ENCODE assay signal across 21 cellular contexts in genomic region chr2:177506506-177506905, GRCh38.
A peak's percentile ranks its signal among the peaks of the same experiment; 100 is the strongest.
DNase-seq lines count a peak whose midpoint lies in the region; ATAC-seq, FAIRE-seq and TF ChIP-seq lines count a peak whose summit lies in the region.
"Had no signal": no experiment of that assay in that cellular context is flagged by ENCODE, and none has a peak within 500 bp of the region (broad histone marks: within the 10 kb centered on the region; RNA-seq: fewer than 3 reads in every experiment).

No MANE protein-coding gene starts in this region.

- no peak for TF ChIP-seq EP300 in A549 (IDR thresholded peaks at IDR 0.05)

- intact Hi-C loops in pancreas (cut with DNase I) = no loop called here

- H3K27me3 Mint-ChIP-seq in T-helper 17 cell = no peaks in the 10 kb centered on the region
- H3K27me3 Mint-ChIP-seq: B cell; CD4-positive, CD25-positive, alpha-beta regulatory T cell had no signal

- H3K9me3 ChIP-seq in A549 = no peaks in the 10 kb centered on the region
- no peaks in the 10 kb centered on the region for H3K9me3 ChIP-seq in T-helper 17 cell (ENCODE audit: control insufficient read depth, low read length, poor library complexity, severe bottlenecking)
- no peaks in the 10 kb centered on the region for H3K9me3 ChIP-seq in pancreas
- H3K9me3 ChIP-seq: BLaER1, Caco-2, HAP-1 had no signal

- no peak for TF ChIP-seq RAD21 in A549 (conservative IDR thresholded peaks at IDR 0.05 in 1 of 2, IDR thresholded peaks at IDR 0.05 in 1 of 2)

- ATAC-seq in A549 (no peak), T-helper 17 cell (no peak), pancreas (no peak)
- ATAC-seq: CD8-positive, alpha-beta T cell; GM12878 had no signal

- H3K36me3 Mint-ChIP-seq in T-helper 17 cell (ENCODE audit: low read depth) = peaks cover 20% of the 10 kb centered on the region

- H3K4me3 ChIP-seq in A549 = no peak overlapping the region
- H3K4me3 ChIP-seq in pancreas = no peak overlapping the region
- H3K4me3 ChIP-seq: BLaER1, GM12878, HAP-1 had no signal

- H3K36me3 ChIP-seq in pancreas = no peaks in the 10 kb centered on the region
- H3K36me3 ChIP-seq: BLaER1 had no signal

- FAIRE-seq in A549 (lab: Jason Lieb, UNC) (no peak), GM19239 (lab: Jason Lieb, UNC) (peak; percentile 14), pancreas (lab: Jason Lieb, UNC) (peak; percentile 5)
- FAIRE-seq: D721Med, GM12878 had no signal

- H3K27ac Mint-ChIP-seq in T-helper 17 cell = peak overlapping the region; percentile 14
- H3K27ac Mint-ChIP-seq: B cell; CD4-positive, CD25-positive, alpha-beta regulatory T cell; CD8-positive, alpha-beta T cell; HFFc6 had no signal

- no peak overlapping the region for H3K4me2 ChIP-seq in A549
- H3K4me2 ChIP-seq: BLaER1 had no signal

- TF ChIP-seq POLR2A in A549 (IDR thresholded peaks at IDR 0.05; ENCODE audit: low read length) = no peak

- H3K27ac ChIP-seq in A549 (no peak overlapping the region), pancreas (no peak overlapping the region)
- H3K27ac ChIP-seq: BLaER1, C4-2B had no signal

- DNase-seq in A549 (ENCODE audit: low read depth in 1 of 2, low spot score in 1 of 2) (no peak), GM19239 (ENCODE audit: insufficient read length, low spot score) (no peak), T-helper 17 cell (no peak), pancreas (no peak), D341Med (ENCODE audit: low spot score) (no peak), HuH-7 (ENCODE audit: low spot score) (no peak)
- DNase-seq: Caco-2; CD4-positive, CD25-positive, alpha-beta regulatory T cell; CD8-positive, alpha-beta T cell; DMS 273 treated with DMSO at 0.1 percent for 48 hours; DMS79; EL; GDM1; GOT3; HFFc6 had no signal

- no peaks in the 10 kb centered on the region for H3K27me3 ChIP-seq in pancreas
- H3K27me3 ChIP-seq: BLaER1 had no signal

- CTCF ChIA-PET in A549 (lab: Yijun Ruan, JAX) = no interaction called here

- no peak overlapping the region for H3K4me3 Mint-ChIP-seq in T-helper 17 cell
- H3K4me3 Mint-ChIP-seq: B cell; CD4-positive, CD25-positive, alpha-beta regulatory T cell; CD8-positive, alpha-beta T cell; HFFc6 had no signal

- H3K4me1 Mint-ChIP-seq in T-helper 17 cell = no peaks in the 10 kb centered on the region
- H3K4me1 Mint-ChIP-seq: B cell had no signal

- POLR2A ChIA-PET in A549 (lab: Yijun Ruan, JAX) = no interaction called here

- H3K4me1 ChIP-seq in A549 (no peaks in the 10 kb centered on the region), pancreas (no peaks in the 10 kb centered on the region)
- H3K4me1 ChIP-seq: BLaER1, Caco-2, HAP-1 had no signal

- TF ChIP-seq CTCF in A549 (IDR thresholded peaks at IDR 0.05) (no peak), pancreas (IDR thresholded peaks at IDR 0.05) (no peak)

TF ChIP-seq in A549, 52 proteins besides CTCF, POLR2A, EP300 and RAD21:
- TF ChIP-seq KDM1A (IDR thresholded peaks at IDR 0.05; ENCODE audit: low read depth) (no peak), MAFK (IDR thresholded peaks at IDR 0.05; ENCODE audit: partially characterized antibody) (peak; percentile 86)
